ENCODE assay signal across 11 cellular contexts in genomic region chr7:136171233-136171632, GRCh38.
"Had no signal": no experiment of that assay in that cellular context is flagged by ENCODE, and none has a peak within 500 bp of the region (broad histone marks: within the 10 kb centered on the region; RNA-seq: fewer than 3 reads in every experiment).

No MANE protein-coding gene starts in this region.

- H3K4me1 ChIP-seq: HAP-1 had no signal

- ATAC-seq: GM23338, HCT116 had no signal

- H3K4me2 ChIP-seq: GM23338 had no signal

- H3K27ac ChIP-seq: GM23248 had no signal

- H3K9ac ChIP-seq: GM23248 had no signal

- H2AFZ ChIP-seq: GM23248, GM23338 had no signal

- DNase-seq: GM23248, GOT3, H7, H9, HCEC 1CT, HFFc6 had no signal

- FAIRE-seq: H1, H54 had no signal

- H3K9me3 ChIP-seq: HAP-1 had no signal

- H3K36me3 ChIP-seq: HAP-1 had no signal

- H3K4me3 ChIP-seq: GM23248, GM23338, HAP-1 had no signal
